In genomic region chr10:84152769-84153168, GRCh38 we compare ENCODE assay signal across 28 cellular contexts. TPM values are rescaled to one million over a fixed set of nuclear protein-coding genes. Genes with fewer than 3 reads are reported as not detected.
"Had no signal": no experiment of that assay in that cellular context is flagged by ENCODE, and none has a peak within 500 bp of the region (broad histone marks: within the 10 kb centered on the region; RNA-seq: fewer than 3 reads in every experiment).

No MANE protein-coding gene starts in this region.

- H3K27ac Mint-ChIP-seq: activated T-helper 2 cell treated with anti-CD3 and anti-CD28 coated beads, Interferon-gamma antibody, Interleukin-2, Interleukin-4, amounts not matched to agents 10 μg/mL and 5 μg/mL and 100 μg/mL, durations not matched to agents 14 hours and 24 hours and 36 hours; brain; nephron progenitor cell; progenitor cell of endocrine pancreas had no signal

- H3K4me1 Mint-ChIP-seq: brain had no signal

- H3K4me3 Mint-ChIP-seq: brain, nephron progenitor cell had no signal

- DNase-seq: activated CD4-positive, alpha-beta T cell treated with anti-CD3 and anti-CD28 coated beads for 48 hours; activated CD4-positive, CD25-positive, alpha-beta regulatory T cell; adrenal gland; aorta; cerebellar nuclear complex; colonic mucosa; effector CD8-positive, alpha-beta T cell; erythroblast; gastrocnemius medialis; glutamatergic neuron; left lung; lower lobe of right lung; mesendoderm; nephron progenitor cell; ovary; right lobe of liver; stimulated activated CD4-positive, alpha-beta T cell treated with anti-CD3 and anti-CD28 coated beads, Interleukin-2, amount 100 ng/mL, for 48 hours; tibial artery; upper lobe of right lung had no signal

- ATAC-seq: gastrocnemius medialis, left lung, lower lobe of right lung, right lobe of liver, upper lobe of right lung had no signal

- H3K9me3 Mint-ChIP-seq: activated T-helper 2 cell treated with anti-CD3 and anti-CD28 coated beads, Interferon-gamma antibody, Interleukin-2, Interleukin-4, amounts not matched to agents 10 μg/mL and 5 μg/mL and 100 μg/mL, durations not matched to agents 14 hours and 24 hours and 36 hours; brain; nephron progenitor cell had no signal

RNA-seq across cellular contexts. Expression of gene GPR15LG, which starts 20.8 kb away (rescaled TPM):
- total RNA-seq: activated T-helper 2 cell treated with anti-CD3 and anti-CD28 coated beads, Interferon-gamma antibody, Interleukin-2, Interleukin-4, amounts not matched to agents 10 μg/mL and 5 μg/mL and 100 μg/mL, durations not matched to agents 14 hours and 24 hours and 36 hours; aorta; cardiac muscle cell; dermis microvascular lymphatic vessel endothelial cell; left lung; lower lobe of right lung; mononuclear cell; myocyte; progenitor cell of endocrine pancreas; right lobe of liver; skeletal muscle tissue; T-helper 1 cell treated with Interleukin-12 subunit alpha and Interleukin-12 subunit beta and Interleukin-4 antibody, amounts not matched to agents 30 ng/mL and 1 ng/mL, for 36 hours; upper lobe of right lung had no signal
